ENCODE assay signal across 8 cellular contexts in the genomic region with DNA sequence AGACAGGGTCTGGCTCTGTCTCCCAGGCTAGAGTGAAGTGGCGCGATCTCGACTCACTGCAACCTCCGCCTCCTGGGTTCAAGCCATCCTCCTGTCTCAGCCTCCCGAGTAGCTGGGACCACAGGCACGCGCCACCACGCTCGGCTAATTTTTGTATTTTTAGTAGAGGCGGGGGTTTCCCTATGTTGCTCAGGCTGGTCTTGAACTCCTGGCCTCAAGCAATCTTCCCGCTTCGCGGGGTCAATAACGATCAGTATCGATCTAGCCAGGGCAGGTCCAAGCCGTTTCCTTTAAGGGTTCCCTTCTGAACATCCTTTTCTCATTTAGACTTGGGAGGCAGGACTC. TPM values are rescaled to one million over a fixed set of nuclear protein-coding genes. Genes with fewer than 3 reads are reported as not detected.
DNase-seq lines count a peak whose midpoint lies in the region; ATAC-seq and TF ChIP-seq lines count a peak whose summit lies in the region.
"Not testable (repeated sequence)": the region's sequence is repeated elsewhere in the genome, so short reads cannot be mapped to it uniquely, and the experiment has no call there.

No MANE protein-coding gene starts in this region.

- H3K27me3 Mint-ChIP-seq in CD4-positive, alpha-beta T cell; activated B cell treated with CpG ODN at 0.5 μM for 24 hours; activated naive CD8-positive, alpha-beta T cell: not testable (repeated sequence)
- H3K27me3 Mint-ChIP-seq in endothelial cell (ENCODE audit: unreplicated experiment) (peaks cover 24% of the 10 kb centered on the region), progenitor cell of endocrine pancreas (peaks cover 31% of the 10 kb centered on the region)

- H3K4me1 ChIP-seq in MM.1S (ENCODE audit: low read length) (peaks cover 11% of the 10 kb centered on the region), tibial artery (peaks cover 0 to 26% (median 19%) of the 10 kb centered on the region in 4 donors)
- H3K4me1 ChIP-seq in lung (ENCODE audit: control insufficient read depth in 2 of 2, insufficient read depth in 2 of 2, low read length in 2 of 2): not testable (repeated sequence)

- intact Hi-C loops in CD4-positive, alpha-beta T cell (cut with DNase I, micrococcal nuclease): loop anchor here (2.0 to 10.0 kb wide), 6 partner anchors 19 to 621 kb away; partner anchors contain the start of genes NOL10 (in 1 of the 2) and ROCK2 (in 1 of the 2)
- intact Hi-C loops in activated B cell treated with CpG ODN at 0.5 μM for 24 hours (cut with micrococcal nuclease): loop anchor here (10.0 kb wide), 1 partner anchor 1561 kb away; the partner anchor contains the start of gene TRIB2
- intact Hi-C loops in tibial artery (cut with DNase I; ENCODE audit: low total_unique reads): loop anchor here (10.0 kb wide), 1 partner anchor 709 kb away; the partner anchor contains the start of gene ODC1

- H3K4me3 ChIP-seq in MM.1S (ENCODE audit: low read length); lung: not testable (repeated sequence)
- peak overlapping the region in 1 of 2 donors; percentile 68 for H3K4me3 ChIP-seq in tibial artery

- not testable (repeated sequence) for H3K9me2 ChIP-seq in MM.1S (replicated peaks; ENCODE audit: insufficient read depth, low read length)

- ATAC-seq in CD4-positive, alpha-beta T cell (ENCODE audit: poor library complexity); activated B cell treated with CpG ODN at 0.5 μM for 24 hours (ENCODE audit: low read depth); lung (ENCODE audit: insufficient read depth, low FRiP score): not testable (repeated sequence)

- H3K79me2 ChIP-seq in MM.1S (ENCODE audit: low read length): not testable (repeated sequence)

- peak overlapping the region; percentile 92 for H3K4me3 Mint-ChIP-seq in CD4-positive, alpha-beta T cell
- peak overlapping the region; percentile 85 for H3K4me3 Mint-ChIP-seq in activated B cell treated with CpG ODN at 0.5 μM for 24 hours
- peak overlapping the region; percentile 87 for H3K4me3 Mint-ChIP-seq in activated naive CD8-positive, alpha-beta T cell
- H3K4me3 Mint-ChIP-seq in endothelial cell (ENCODE audit: unreplicated experiment): peak overlapping the region; percentile 71
- H3K4me3 Mint-ChIP-seq in progenitor cell of endocrine pancreas (ENCODE audit: low read depth): peak overlapping the region; percentile 73

- H3K4me2 ChIP-seq in MM.1S (ENCODE audit: low read depth, low read length): peak overlapping the region; percentile 94; the same call in 1 of the 2 replicates

- H3K27ac Mint-ChIP-seq in CD4-positive, alpha-beta T cell: peak overlapping the region; percentile 90
- peak overlapping the region; percentile 84 for H3K27ac Mint-ChIP-seq in activated B cell treated with CpG ODN at 0.5 μM for 24 hours
- not testable (repeated sequence) for H3K27ac Mint-ChIP-seq in activated naive CD8-positive, alpha-beta T cell; endothelial cell (ENCODE audit: unreplicated experiment)
- peak overlapping the region; percentile 91 for H3K27ac Mint-ChIP-seq in progenitor cell of endocrine pancreas

- not testable (repeated sequence) for H3F3A ChIP-seq in MM.1S (ENCODE audit: insufficient read depth, low read length)

- TF ChIP-seq CTCF in CD4-positive, alpha-beta T cell (IDR thresholded peaks at IDR 0.05); MM.1S (IDR thresholded peaks at IDR 0.05; ENCODE audit: low read length); activated B cell treated with CpG ODN at 0.5 μM for 24 hours (IDR thresholded peaks at IDR 0.05); endothelial cell (IDR thresholded peaks at IDR 0.05; ENCODE audit: unreplicated experiment); lung (IDR thresholded peaks at IDR 0.05; ENCODE audit: control extremely low read depth, extremely low read depth); progenitor cell of endocrine pancreas (IDR thresholded peaks at IDR 0.05; ENCODE audit: unreplicated experiment); tibial artery (IDR thresholded peaks at IDR 0.05): not testable (repeated sequence)

- H3K9ac ChIP-seq in MM.1S (ENCODE audit: low read length): not testable (repeated sequence)

- H4K20me1 ChIP-seq in MM.1S (ENCODE audit: insufficient read depth, low read length): not testable (repeated sequence)

- H2AFZ ChIP-seq in MM.1S (ENCODE audit: low read length): peak overlapping the region; percentile 99; the same call in 1 of the 2 replicates

- not testable (repeated sequence) for DNase-seq in CD4-positive, alpha-beta T cell; MM.1S; activated B cell treated with CpG ODN at 0.5 μM for 24 hours; endothelial cell (ENCODE audit: low spot score); lung (ENCODE audit: low spot score); progenitor cell of endocrine pancreas (ENCODE audit: low spot score, unreplicated experiment); tibial artery

- H3K27me3 ChIP-seq in CD4-positive, alpha-beta T cell (ENCODE audit: control insufficient read depth, insufficient read depth, low read length); MM.1S (replicated peaks; ENCODE audit: insufficient read depth, low read length); lung (ENCODE audit: control insufficient read depth, insufficient read depth); tibial artery: not testable (repeated sequence)

- H3K27ac ChIP-seq in CD4-positive, alpha-beta T cell (ENCODE audit: low read depth, low read length); MM.1S (ENCODE audit: low read length): not testable (repeated sequence)
- H3K27ac ChIP-seq in lung (ENCODE audit: low read depth in 1 of 2, low read length in 1 of 2) (peak overlapping the region; percentile 91 to 95), tibial artery (peak overlapping the region; percentile 91 to 93)

- not testable (repeated sequence) for H3K36me3 ChIP-seq in MM.1S (replicated peaks; ENCODE audit: insufficient read depth, low read length); lung (ENCODE audit: control insufficient read depth in 2 of 2, insufficient read depth in 2 of 2, low read length in 2 of 2); tibial artery

- H3K9me3 ChIP-seq in CD4-positive, alpha-beta T cell (ENCODE audit: control insufficient read depth, low read length); MM.1S (replicated peaks; ENCODE audit: insufficient read depth, low read length); lung (ENCODE audit: control insufficient read depth in 2 of 2, insufficient read depth in 1 of 2, low read length in 1 of 2); tibial artery: not testable (repeated sequence)

- H3K9me3 Mint-ChIP-seq in CD4-positive, alpha-beta T cell; activated B cell treated with CpG ODN at 0.5 μM for 24 hours; activated naive CD8-positive, alpha-beta T cell (ENCODE audit: low read depth); endothelial cell (ENCODE audit: unreplicated experiment); progenitor cell of endocrine pancreas (ENCODE audit: low read depth): not testable (repeated sequence)

- POLR2A ChIA-PET in CD4-positive, alpha-beta T cell (lab: Charles Lee): interaction anchor here (2.4 to 3.5 kb wide), 2 partner anchors 23 to 342 kb away, joined by 11 to 64 read pairs; partner anchors contain the start of gene PDIA6
- POLR2A ChIA-PET in activated B cell treated with CpG ODN at 0.5 μM for 24 hours (lab: Charles Lee): interaction anchor here (0.5 to 2.5 kb wide), 4 partner anchors 21 to 312 kb away, joined by 3 to 37 read pairs (median 8); partner anchors contain the start of gene E2F6

- H3K4me1 Mint-ChIP-seq in CD4-positive, alpha-beta T cell (ENCODE audit: low read depth): peaks cover 23% of the 10 kb centered on the region
- H3K4me1 Mint-ChIP-seq in activated B cell treated with CpG ODN at 0.5 μM for 24 hours (peaks cover 20% of the 10 kb centered on the region), progenitor cell of endocrine pancreas (ENCODE audit: low read depth) (peaks cover 15% of the 10 kb centered on the region)
- peaks cover 11% of the 10 kb centered on the region for H3K4me1 Mint-ChIP-seq in activated naive CD8-positive, alpha-beta T cell (ENCODE audit: low read depth)
- not testable (repeated sequence) for H3K4me1 Mint-ChIP-seq in endothelial cell (ENCODE audit: unreplicated experiment)

- 92 to 93% methylated on average over 16 of the region's 16 CpGs for WGBS in lung, 2 donors

- CTCF ChIA-PET in CD4-positive, alpha-beta T cell (lab: Charles Lee): interaction anchor here (0.6 kb wide), 1 partner anchor 24 kb away, joined by 3 read pairs; no protein-coding TSS in a partner anchor
- CTCF ChIA-PET in activated B cell treated with CpG ODN at 0.5 μM for 24 hours (lab: Charles Lee): interaction anchor here (2.8 kb wide), 1 partner anchor 22 kb away, joined by 9 read pairs; a partner anchor contains a TSS

- not testable (repeated sequence) for H3K36me3 Mint-ChIP-seq in CD4-positive, alpha-beta T cell (ENCODE audit: low read depth); activated B cell treated with CpG ODN at 0.5 μM for 24 hours (ENCODE audit: low read depth); activated naive CD8-positive, alpha-beta T cell; endothelial cell (ENCODE audit: low read depth, unreplicated experiment); progenitor cell of endocrine pancreas (ENCODE audit: insufficient read depth)

RNA-seq across cellular contexts. Expression of gene SLC66A3, which starts 1.3 kb away (rescaled TPM):
- 1 to 10 TPM; 6.9 to 7.3 TPM for total RNA-seq in CD4-positive, alpha-beta T cell
- total RNA-seq in activated B cell treated with CpG ODN at 0.5 μM for 24 hours: 14.3 and 15.2 TPM in 2 replicates
- total RNA-seq in endothelial cell (ENCODE audit: unreplicated experiment): 12.1 TPM
- total RNA-seq in lung: 10 to 100 TPM; 23.4 to 27.4 TPM
- polyA plus RNA-seq in lung: 10 to 100 TPM; 17.6 to 21.3 TPM
- total RNA-seq in progenitor cell of endocrine pancreas: 5.0 and 5.4 TPM in 2 replicates
